9 cellular contexts compared by ENCODE assay signal in genomic region chr3:194104041-194104751, GRCh38. TPM values are rescaled to one million over a fixed set of nuclear protein-coding genes. Genes with fewer than 3 reads are reported as not detected.
A peak's percentile ranks its signal among the peaks of the same experiment; 100 is the strongest.
DNase-seq lines count a peak whose midpoint lies in the region; ATAC-seq and TF ChIP-seq lines count a peak whose summit lies in the region.
"Had no signal": no experiment of that assay in that cellular context is flagged by ENCODE, and none has a peak within 500 bp of the region (broad histone marks: within the 10 kb centered on the region; RNA-seq: fewer than 3 reads in every experiment).

No MANE protein-coding gene starts in this region.

- H3K4me2 ChIP-seq in GM23338 = no peak overlapping the region

- H3K27ac Mint-ChIP-seq in GM23338 = no peak overlapping the region
- H3K27ac Mint-ChIP-seq in naive B cell = peak overlapping the region; percentile 95 to 100 (median 99)

- H3K36me3 ChIP-seq in GM23338 (ENCODE audit: insufficient read depth) (no peaks in the 10 kb centered on the region), left lung (no peaks in the 10 kb centered on the region)

- H3K9me3 ChIP-seq in left lung = no peaks in the 10 kb centered on the region

- no peaks in the 10 kb centered on the region for H4K20me1 ChIP-seq in GM23338 (replicated peaks; ENCODE audit: insufficient read depth)

- H3K4me1 Mint-ChIP-seq in GM23338 (peaks cover 8% of the 10 kb centered on the region), naive B cell (peaks cover 82 to 94% (median 92%) of the 10 kb centered on the region in 3 donors)

- H2AFZ ChIP-seq in GM23338 = no peak overlapping the region

- peak; percentile 23; the same call in 1 of the 3 replicates for ATAC-seq in GM23338
- peak; percentile 83 to 84 for ATAC-seq in naive B cell (ENCODE audit: low read depth in 2 of 2)
- ATAC-seq in HG03196 (IDR thresholded peaks at IDR 0.05; ENCODE audit: unreplicated experiment) = no peak
- ATAC-seq in left lung = no peak

- intact Hi-C loops in left lung (cut with DNase I) = no loop called here

- H3K9me2 ChIP-seq in GM23338 (ENCODE audit: insufficient read depth) = peaks cover 3% of the 10 kb centered on the region; the same call in 1 of the 2 replicates

- no peak overlapping the region for H3K4me3 Mint-ChIP-seq in GM23338
- H3K4me3 Mint-ChIP-seq in naive B cell = peak overlapping the region; percentile 55 to 90 (median 78)

- no peaks in the 10 kb centered on the region for H3K36me3 Mint-ChIP-seq in GM23338 (ENCODE audit: low read depth)
- H3K36me3 Mint-ChIP-seq in naive B cell = no peaks in the 10 kb centered on the region

- DNase-seq in GM13976 (ENCODE audit: low spot score) = peak; percentile 51
- DNase-seq in GM23338 (ENCODE audit: low spot score) = no peak
- peak; percentile 89 to 91 for DNase-seq in NOMO-1 (lab: John Stamatoyannopoulos, UW; ENCODE audit: unreplicated experiment in 2 of 2)
- peak; percentile 91 for DNase-seq in naive B cell
- DNase-seq in hepatic stellate cell (ENCODE audit: low spot score) = no peak
- no peak for DNase-seq in SW480 (ENCODE audit: low spot score)
- DNase-seq in left lung = no peak
- DNase-seq: NCI-H2029 had no signal

- H3K4me3 ChIP-seq in GM23338 (no peak overlapping the region), left lung (no peak overlapping the region)

- H3K27me3 ChIP-seq in GM23338 (ENCODE audit: insufficient read depth) (no peaks in the 10 kb centered on the region), left lung (no peaks in the 10 kb centered on the region)

- H3K27me3 Mint-ChIP-seq in GM23338 (ENCODE audit: insufficient read depth, low read depth, poor library complexity) = peaks cover 5% of the 10 kb centered on the region
- no peaks in the 10 kb centered on the region for H3K27me3 Mint-ChIP-seq in naive B cell

- TF ChIP-seq CTCF in GM13976 (IDR thresholded peaks at IDR 0.05; ENCODE audit: borderline replicate concordance, control extremely low read depth, extremely low read depth, insufficient read depth, missing control alignments) = no peak
- no peak for TF ChIP-seq CTCF in GM23338 (conservative IDR thresholded peaks at IDR 0.05; ENCODE audit: low read depth in 2 of 2)
- TF ChIP-seq CTCF in left lung (IDR thresholded peaks at IDR 0.05) = no peak

- no peaks in the 10 kb centered on the region for H3K4me1 ChIP-seq in GM23338 (ENCODE audit: insufficient read depth)
- peaks cover 0 to 6% of the 10 kb centered on the region in 2 donors for H3K4me1 ChIP-seq in left lung

- no peaks in the 10 kb centered on the region for H3K9me3 Mint-ChIP-seq in GM23338
- H3K9me3 Mint-ChIP-seq in naive B cell = peaks cover 0 to 5% (median 3%) of the 10 kb centered on the region in 7 donors

- H3F3A ChIP-seq in GM23338 (replicated peaks; ENCODE audit: low read depth) = no peaks in the 10 kb centered on the region

- no peak overlapping the region for H3K27ac ChIP-seq in GM23338 (ENCODE audit: low read depth)
- no peak overlapping the region for H3K27ac ChIP-seq in left lung

- H3K79me2 ChIP-seq in GM23338 (replicated peaks; ENCODE audit: insufficient read depth) = no peaks in the 10 kb centered on the region

- in situ Hi-C loops in GM13976 (cut with MboI; ENCODE audit: low sequenced_read_pairs, unreplicated experiment) = no loop called here

TF ChIP-seq in GM23338, 12 proteins besides CTCF, POLR2A, EP300 and RAD21:
- TF ChIP-seq ZNF331 (CRISPR knock-in tag; IDR thresholded peaks at IDR 0.05; ENCODE audit: low read depth) (no peak), CREB1 (CRISPR knock-in tag; IDR thresholded peaks at IDR 0.05; ENCODE audit: low read depth) (no peak), REST (IDR thresholded peaks at IDR 0.05; ENCODE audit: unreplicated experiment) (no peak), STAT1 (IDR thresholded peaks at IDR 0.05; ENCODE audit: unreplicated experiment) (no peak), ZNF114 (CRISPR knock-in tag; IDR thresholded peaks at IDR 0.05) (no peak), ETS1 (IDR thresholded peaks at IDR 0.05) (no peak)

RNA-seq across cellular contexts. Expression of gene HES1, which starts 31.8 kb away (rescaled TPM):
- 40.3 and 42.7 TPM in 2 replicates for total RNA-seq in GM23338 (2014; rRNA removed; shearing (Covaris generic))
- 59.3 and 60.8 TPM in 2 replicates for polyA plus RNA-seq in GM23338 (2016; fragmentation: Nextera tagmentation; extraction: Ambion mirVana)
- 10 to 100 TPM; 10.1 to 43.5 (median 25.4) TPM for polyA plus RNA-seq in naive B cell (ENCODE audit: low read depth in 6 of 6)
- total RNA-seq in left lung = 10 to 100 TPM; 18.1 to 21.8 TPM

Comparison
In these comparisons a context has a peak if more than half of its experiments do, and no peak if none do; other contexts are left out.
1. DNase-seq: peak in GM13976 (single experiment), NOMO-1 (2 of 2) and naive B cell (single experiment); none in GM23338 (single experiment), hepatic stellate cell (single experiment), SW480 (single experiment) and left lung (0 of 2).
2. ATAC-seq: peak in GM23338 (single experiment) and naive B cell (2 of 2); none in HG03196 (single experiment) and left lung (single experiment).